7 cellular contexts compared by ENCODE assay signal in the genomic region with DNA sequence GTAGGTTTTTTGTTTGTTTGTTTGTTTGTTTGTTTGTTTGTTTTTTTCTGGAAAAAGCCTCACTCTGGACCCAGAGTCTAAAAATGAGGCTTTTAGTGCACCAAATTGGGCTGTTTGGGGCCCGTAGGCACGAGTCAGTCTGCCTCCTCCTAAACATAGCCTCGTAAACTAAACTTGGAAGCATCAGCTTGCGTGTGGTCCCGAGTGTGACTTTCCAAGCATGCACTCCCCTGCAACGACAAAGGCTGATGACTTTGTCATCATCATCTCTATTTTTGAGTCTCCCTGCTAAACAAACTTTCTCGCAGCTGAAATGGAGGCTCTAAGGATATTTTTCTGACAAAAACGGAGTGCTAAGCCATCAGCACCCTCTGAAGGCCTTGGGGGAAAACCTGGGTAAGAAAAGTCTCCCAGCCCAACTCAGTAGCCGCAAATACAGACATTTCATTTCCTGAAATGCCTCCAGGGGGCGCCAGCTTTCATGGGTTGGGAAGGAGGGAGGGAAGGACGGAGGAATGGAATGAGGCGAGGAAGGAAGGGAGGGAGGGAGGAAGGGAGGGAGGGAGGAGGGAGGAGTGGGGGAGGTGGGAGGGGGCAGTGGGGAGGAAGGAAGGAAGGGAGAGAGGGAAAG.
A peak's percentile ranks its signal among the peaks of the same experiment; 100 is the strongest.
DNase-seq lines count a peak whose midpoint lies in the region; ATAC-seq and TF ChIP-seq lines count a peak whose summit lies in the region.

No MANE protein-coding gene starts in this region.

- no peak overlapping the region for H2AFZ ChIP-seq in Karpas-422 (ENCODE audit: low read length)

- H4K20me1 ChIP-seq in Karpas-422 (ENCODE audit: insufficient read depth, low read depth, low read length), result peaks cover 10% of the 10 kb centered on the region

- H3K79me1 ChIP-seq in mesendoderm (ENCODE audit: low read length), result no peaks in the 10 kb centered on the region

- no CpG with 5 or more reads among the region's 12 CpGs for WGBS in mesendoderm (ENCODE audit: extremely low coverage, insufficient coverage, low lambda C conversion rate)
- 7 to 11% methylated on average over 12 of the region's 12 CpGs for WGBS in tibial nerve, 2 donors

- no peaks in the 10 kb centered on the region for H3K9me2 ChIP-seq in Karpas-422 (replicated peaks; ENCODE audit: insufficient read depth, low read length)

- H3K4me3 ChIP-seq in Karpas-422 (ENCODE audit: low read length) (no peak overlapping the region), SJCRH30 (no peak overlapping the region), mesendoderm (ENCODE audit: low read length) (no peak overlapping the region), tibial nerve (no peak overlapping the region)

- no peak overlapping the region for H2BK120ac ChIP-seq in mesendoderm (ENCODE audit: low read depth, low read length)

- no peak for TF ChIP-seq POLR2A in tibial nerve (IDR thresholded peaks at IDR 0.05)

- H3K27me3 ChIP-seq in Karpas-422 (ENCODE audit: low read length) (no peaks in the 10 kb centered on the region), SJCRH30 (no peaks in the 10 kb centered on the region), mesendoderm (ENCODE audit: insufficient read depth, low read length, poor library complexity) (no peaks in the 10 kb centered on the region), tibial nerve (no peaks in the 10 kb centered on the region)

- H3K4me2 ChIP-seq in Karpas-422 (ENCODE audit: low read depth, low read length, poor library complexity, severe bottlenecking), result no peak overlapping the region
- H3K4me2 ChIP-seq in mesendoderm (ENCODE audit: low read length), result no peak overlapping the region

- no peak overlapping the region for H3K23ac ChIP-seq in mesendoderm (ENCODE audit: low read length)

- in situ Hi-C loops in G401 (cut with HindIII; ENCODE audit: low sequenced_read_pairs), result no loop called here

- no peak overlapping the region for H4K8ac ChIP-seq in mesendoderm (ENCODE audit: low read depth, low read length)

- H4K5ac ChIP-seq in mesendoderm (ENCODE audit: low read length), result no peak overlapping the region

- H3K79me2 ChIP-seq in Karpas-422 (ENCODE audit: low read length) (no peaks in the 10 kb centered on the region), mesendoderm (ENCODE audit: control insufficient read depth, insufficient read depth, low read length) (no peaks in the 10 kb centered on the region)

- no peak overlapping the region for H3K9ac ChIP-seq in Karpas-422 (ENCODE audit: low read length)
- H3K9ac ChIP-seq in mesendoderm (ENCODE audit: low read length), result peak overlapping the region; percentile 12

- no peak overlapping the region for H2BK15ac ChIP-seq in mesendoderm (replicated peaks; ENCODE audit: low read depth)

- H3K9me3 ChIP-seq in Karpas-422 (ENCODE audit: low read length) (no peaks in the 10 kb centered on the region), SJCRH30 (replicated peaks) (no peaks in the 10 kb centered on the region), tibial nerve (no peaks in the 10 kb centered on the region)

- ATAC-seq in GM18498 (IDR thresholded peaks at IDR 0.05; ENCODE audit: unreplicated experiment), result no peak

- no peak overlapping the region for H3K4ac ChIP-seq in mesendoderm (ENCODE audit: low read depth, low read length)

- H2AK5ac ChIP-seq in mesendoderm (ENCODE audit: low read length), result no peak overlapping the region

- no peak overlapping the region for H3K27ac ChIP-seq in Karpas-422 (ENCODE audit: low read length)
- no peak overlapping the region for H3K27ac ChIP-seq in SJCRH30
- no peak overlapping the region for H3K27ac ChIP-seq in mesendoderm (ENCODE audit: low read depth, low read length)
- H3K27ac ChIP-seq in tibial nerve, result peak overlapping the region in 1 of 4 donors; percentile 56

- H3K4me1 ChIP-seq in Karpas-422 (ENCODE audit: low read length) (peaks cover 7% of the 10 kb centered on the region), SJCRH30 (peaks cover 55% of the 10 kb centered on the region), mesendoderm (ENCODE audit: control insufficient read depth, low read depth, low read length) (no peaks in the 10 kb centered on the region), tibial nerve (peaks cover 0 to 24% (median 5%) of the 10 kb centered on the region in 4 donors)

- no peak overlapping the region for H2BK5ac ChIP-seq in mesendoderm (ENCODE audit: low read length)

- TF ChIP-seq EP300 in tibial nerve (IDR thresholded peaks at IDR 0.05), result no peak

- DNase-seq in G401 (ENCODE audit: low spot score) (peak; percentile 65), Karpas-422 (peak; percentile 83), SJCRH30 (peak; percentile 83 to 92), epidermal melanocyte (ENCODE audit: insufficient read length, low spot score) (peak; percentile 80), mesendoderm (peak; percentile 94), tibial nerve (ENCODE audit: low spot score in 2 of 2) (peak; percentile 74 to 89)

- H3K18ac ChIP-seq in mesendoderm (ENCODE audit: low read length), result no peak overlapping the region

- peak overlapping the region; percentile 22 for H3K56ac ChIP-seq in mesendoderm (ENCODE audit: low read length)

- H3K36me3 ChIP-seq in Karpas-422 (ENCODE audit: insufficient read depth, low read length) (no peaks in the 10 kb centered on the region), SJCRH30 (no peaks in the 10 kb centered on the region), mesendoderm (ENCODE audit: control insufficient read depth, insufficient read depth, low read length) (no peaks in the 10 kb centered on the region), tibial nerve (no peaks in the 10 kb centered on the region)

- TF ChIP-seq CTCF in tibial nerve (IDR thresholded peaks at IDR 0.05), result peak; percentile 52 to 64 (median 54)
